In the genomic region with DNA sequence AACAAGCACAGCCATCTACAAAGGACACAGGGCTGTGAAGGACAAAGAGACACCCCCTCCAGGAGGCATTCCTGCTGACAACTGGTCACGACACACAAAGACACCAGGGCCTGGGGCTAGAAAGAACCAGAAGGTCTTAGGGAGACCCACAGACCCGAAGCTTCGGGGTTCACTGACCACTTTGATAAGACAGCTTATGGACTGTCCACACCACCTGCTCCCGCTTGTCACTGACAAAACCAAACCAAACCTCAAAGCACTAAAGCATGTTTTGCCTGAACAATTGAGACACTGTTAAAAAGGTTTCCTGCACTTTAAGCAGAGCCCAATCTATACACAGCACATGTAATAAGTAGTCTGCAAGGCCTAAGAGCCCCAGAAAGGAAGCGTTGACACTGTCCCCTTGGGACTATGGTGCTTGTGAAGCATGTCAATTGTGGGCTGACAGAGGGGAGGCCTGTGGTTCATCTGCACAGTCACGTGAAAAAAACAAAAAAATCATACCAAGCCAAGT, we compare ENCODE assay signal across 9 cellular contexts.
DNase-seq lines count a peak whose midpoint lies in the region; ATAC-seq and TF ChIP-seq lines count a peak whose summit lies in the region.
"Had no signal": no experiment of that assay in that cellular context is flagged by ENCODE, and none has a peak within 500 bp of the region (broad histone marks: within the 10 kb centered on the region; RNA-seq: fewer than 3 reads in every experiment).

No MANE protein-coding gene starts in this region.

- TF ChIP-seq POLR2A in adrenal gland (IDR thresholded peaks at IDR 0.05) = no peak

- CTCF ChIA-PET in Calu3 (lab: Charles Lee) = no interaction called here

- H3K9me3 ChIP-seq in mucosa of descending colon (no peaks in the 10 kb centered on the region), adrenal gland (replicated peaks in 1 of 3) (no peaks in the 10 kb centered on the region)

- H3K4me3 Mint-ChIP-seq in mesothelial cell of epicardium = no peak overlapping the region
- H3K4me3 Mint-ChIP-seq in Calu3 (ENCODE audit: low read depth, unreplicated experiment) = no peak overlapping the region

- H3K27ac Mint-ChIP-seq in mesothelial cell of epicardium = no peak overlapping the region
- no peak overlapping the region for H3K27ac Mint-ChIP-seq in Calu3 (ENCODE audit: unreplicated experiment)

- H3K4me3 ChIP-seq in mucosa of descending colon (no peak overlapping the region), adrenal gland (no peak overlapping the region)

- H3K4me1 Mint-ChIP-seq in mesothelial cell of epicardium (peaks cover 17% of the 10 kb centered on the region), Calu3 (ENCODE audit: low read depth, unreplicated experiment) (no peaks in the 10 kb centered on the region)

- no peaks in the 10 kb centered on the region for H3K4me1 ChIP-seq in mucosa of descending colon (ENCODE audit: low read depth)
- no peaks in the 10 kb centered on the region for H3K4me1 ChIP-seq in adrenal gland (replicated peaks in 1 of 2)

- intact Hi-C loops in mucosa of descending colon (cut with DNase I, micrococcal nuclease) (no loop called here), adrenal gland (cut with DNase I) (no loop called here), Calu3 (cut with micrococcal nuclease; ENCODE audit: unreplicated experiment) (loop anchor here (10.0 kb wide), 1 partner anchor 88 kb away; no protein-coding TSS in a partner anchor)

- H3K36me3 Mint-ChIP-seq in mesothelial cell of epicardium (peaks cover 18% of the 10 kb centered on the region), Calu3 (ENCODE audit: insufficient read depth, unreplicated experiment) (peaks cover 19% of the 10 kb centered on the region)

- WGBS in adrenal gland, 4 donors = 80 to 93% (median 89%) methylated on average over 5 to 6 of the region's 6 CpGs

- H3K9me3 Mint-ChIP-seq in mesothelial cell of epicardium (no peaks in the 10 kb centered on the region), Calu3 (ENCODE audit: low read depth, unreplicated experiment) (no peaks in the 10 kb centered on the region)

- H3K27me3 ChIP-seq in adrenal gland = no peaks in the 10 kb centered on the region
- H3K27me3 ChIP-seq: brain microvascular endothelial cell had no signal

- TF ChIP-seq CTCF in mucosa of descending colon (IDR thresholded peaks at IDR 0.05) (no peak), mesothelial cell of epicardium (IDR thresholded peaks at IDR 0.05; ENCODE audit: unreplicated experiment) (no peak), adrenal gland (IDR thresholded peaks at IDR 0.05) (no peak), Calu3 (IDR thresholded peaks at IDR 0.05; ENCODE audit: unreplicated experiment) (no peak)

- BruUV-seq in Calu3 (replicated peaks; lab: Mats Ljungman, UMichigan) = no TSS peak

- no peak for DNase-seq in mucosa of descending colon
- DNase-seq in mesothelial cell of epicardium (ENCODE audit: low spot score in 2 of 2, unreplicated experiment in 2 of 2) = no peak
- DNase-seq in adrenal gland = no peak
- no peak for DNase-seq in activated effector memory CD4-positive, alpha-beta T cell treated with Interleukin-2 at 50 U/mL for 16 hours
- DNase-seq in Calu3 = no peak
- DNase-seq: brain microvascular endothelial cell had no signal

- H3K36me3 ChIP-seq in mucosa of descending colon (ENCODE audit: low read depth) = no peaks in the 10 kb centered on the region
- H3K36me3 ChIP-seq in adrenal gland (replicated peaks in 1 of 2) = peaks cover 0 to 8% of the 10 kb centered on the region in 2 donors

- no peak overlapping the region for H3K27ac ChIP-seq in adrenal gland
- H3K27ac ChIP-seq: brain microvascular endothelial cell had no signal

- ATAC-seq in GM18861 (IDR thresholded peaks at IDR 0.05; ENCODE audit: unreplicated experiment) (peak; percentile 97), GM21717 (IDR thresholded peaks at IDR 0.05; ENCODE audit: unreplicated experiment) (peak; percentile 66), HG03520 (IDR thresholded peaks at IDR 0.05; ENCODE audit: unreplicated experiment) (peak; percentile 79), mucosa of descending colon (peak; percentile 76)

- H3K27me3 Mint-ChIP-seq in mesothelial cell of epicardium (ENCODE audit: low read depth) (no peaks in the 10 kb centered on the region), Calu3 (ENCODE audit: unreplicated experiment) (no peaks in the 10 kb centered on the region)
